ENCODE assay signal across 13 cellular contexts in genomic region chr1:2494323-2494693, GRCh38. TPM values are rescaled to one million over a fixed set of nuclear protein-coding genes. Genes with fewer than 3 reads are reported as not detected.
DNase-seq lines count a peak whose midpoint lies in the region; ATAC-seq, FAIRE-seq and TF ChIP-seq lines count a peak whose summit lies in the region.
"Had no signal": no experiment of that assay in that cellular context is flagged by ENCODE, and none has a peak within 500 bp of the region (broad histone marks: within the 10 kb centered on the region; RNA-seq: fewer than 3 reads in every experiment).

No MANE protein-coding gene starts in this region.

- POLR2A ChIA-PET in A549 (lab: Yijun Ruan, JAX), result interaction anchor here (0.9 kb wide), 1 partner anchor 12 kb away, joined by 3 read pairs; no protein-coding TSS in a partner anchor
- POLR2A ChIA-PET in HEK293 (lab: Yijun Ruan, JAX), result interaction anchor here (2.1 kb wide), 1 partner anchor 31 kb away, joined by 6 read pairs; no protein-coding TSS in a partner anchor
- POLR2A ChIA-PET in activated B cell treated with CpG ODN at 0.5 μM for 24 hours (lab: Charles Lee), result interaction anchor here (0.5 to 2.7 kb wide), 5 partner anchors 30 to 541 kb away, joined by 3 to 11 read pairs (median 4); no protein-coding TSS in a partner anchor

- no peak for TF ChIP-seq CTCF in A549 (IDR thresholded peaks at IDR 0.05)
- no peak for TF ChIP-seq CTCF in HEK293 (tag by site-specific recombination; IDR thresholded peaks at IDR 0.05)
- no peak for TF ChIP-seq CTCF in activated B cell treated with CpG ODN at 0.5 μM for 24 hours (IDR thresholded peaks at IDR 0.05)

- CTCF ChIA-PET in A549 (lab: Yijun Ruan, JAX), result interaction anchor here (1.2 to 1.6 kb wide), 3 partner anchors 9 to 53 kb away, joined by 3 to 5 read pairs (median 4); no protein-coding TSS in a partner anchor
- CTCF ChIA-PET in HEK293 (lab: Yijun Ruan, JAX), result interaction anchor here (0.7 kb wide), 1 partner anchor 300 kb away, joined by 3 read pairs; no protein-coding TSS in a partner anchor
- CTCF ChIA-PET in activated B cell treated with CpG ODN at 0.5 μM for 24 hours (lab: Charles Lee), result no interaction called here

- H3K4me3 Mint-ChIP-seq in activated B cell treated with CpG ODN at 0.5 μM for 24 hours, result peak overlapping the region; percentile 11
- H3K4me3 Mint-ChIP-seq: activated T-cell treated with anti-CD3 and anti-CD28 coated beads, Interleukin-2, amount 50 U/mL, for 72 hours had no signal

- H3K4me1 Mint-ChIP-seq in activated B cell treated with CpG ODN at 0.5 μM for 24 hours, result peaks cover 53% of the 10 kb centered on the region

- no peak for TF ChIP-seq RAD21 in A549 (conservative IDR thresholded peaks at IDR 0.05 in 1 of 2, IDR thresholded peaks at IDR 0.05 in 1 of 2)

- H3K9me3 Mint-ChIP-seq in activated B cell treated with CpG ODN at 0.5 μM for 24 hours, result no peaks in the 10 kb centered on the region
- H3K9me3 Mint-ChIP-seq: activated T-cell treated with anti-CD3 and anti-CD28 coated beads, Interleukin-2, amount 50 U/mL, for 72 hours had no signal

- peak overlapping the region; percentile 59 for H3K4me2 ChIP-seq in A549

- TF ChIP-seq POLR2A in A549 (IDR thresholded peaks at IDR 0.05; ENCODE audit: low read length), result no peak

- ATAC-seq in A549, result peak; percentile 51 to 79; a peak in 5 of 6 replicates
- ATAC-seq in activated B cell treated with CpG ODN at 0.5 μM for 24 hours (ENCODE audit: low read depth), result no peak
- ATAC-seq in left colon, result peak; percentile 79
- ATAC-seq in GM21423 (IDR thresholded peaks at IDR 0.05; ENCODE audit: unreplicated experiment), result no peak
- no peak for ATAC-seq in HG03196 (IDR thresholded peaks at IDR 0.05; ENCODE audit: unreplicated experiment)
- no peak for ATAC-seq in HG02798 (IDR thresholded peaks at IDR 0.05; ENCODE audit: poor library complexity, unreplicated experiment)
- ATAC-seq: activated T-cell treated with anti-CD3 and anti-CD28 coated beads, Interleukin-2, amount 50 U/mL, for 72 hours had no signal

- no peaks in the 10 kb centered on the region for H3K27me3 Mint-ChIP-seq in activated B cell treated with CpG ODN at 0.5 μM for 24 hours

- no peak for FAIRE-seq in A549 (lab: Jason Lieb, UNC)

- intact Hi-C loops in activated B cell treated with CpG ODN at 0.5 μM for 24 hours (cut with micrococcal nuclease) (no loop called here), left colon (cut with DNase I, micrococcal nuclease) (no loop called here)

- H3K27ac Mint-ChIP-seq in activated B cell treated with CpG ODN at 0.5 μM for 24 hours, result peak overlapping the region; percentile 68
- H3K27ac Mint-ChIP-seq: activated T-cell treated with anti-CD3 and anti-CD28 coated beads, Interleukin-2, amount 50 U/mL, for 72 hours had no signal

- 19% methylated on average over 17 of the region's 19 CpGs for WGBS in A549 (ENCODE audit: missing lambda C conversion rate)

- H3K4me1 ChIP-seq in A549 (peaks cover 16% of the 10 kb centered on the region), HEK293 (ENCODE audit: control insufficient read depth, insufficient read depth, low read length) (no peaks in the 10 kb centered on the region; the same call in 1 of the 2 replicates)

- H3K27ac ChIP-seq in A549 (peak overlapping the region; percentile 62 to 79; a peak in 5 of 6 replicates), HEK293 (ENCODE audit: extremely low read depth, low read depth, low read length) (no peak overlapping the region)

- DNase-seq in A549 (ENCODE audit: low read depth in 1 of 2, low spot score in 1 of 2) (peak; percentile 38 to 74), activated B cell treated with CpG ODN at 0.5 μM for 24 hours (no peak), left colon (peak; percentile 34 to 50), NCI-H2227 treated with DMSO at 0.1 percent for 48 hours (lab: John Stamatoyannopoulos, UW) (no peak)
- DNase-seq: activated T-cell treated with anti-CD3 and anti-CD28 coated beads, Interleukin-2, amount 50 U/mL, for 72 hours; effector CD4-positive, alpha-beta T cell; NCI-H524 had no signal

- TF ChIP-seq EP300 in A549 (IDR thresholded peaks at IDR 0.05), result no peak

- H3K9me3 ChIP-seq in A549, result 0 out of 3 replicates have a peak, but pooled peaks cover 2% of the 10 kb centered on the region
- H3K9me3 ChIP-seq in HEK293 (ENCODE audit: control insufficient read depth, insufficient read depth, low read depth, low read length), result no peaks in the 10 kb centered on the region

- H3K4me3 ChIP-seq in A549 (no peak overlapping the region), HEK293 (ENCODE audit: low read depth, low read length) (no peak overlapping the region)
- H3K4me3 ChIP-seq: skin epidermis had no signal

- peaks cover 3% of the 10 kb centered on the region for H3K36me3 Mint-ChIP-seq in activated B cell treated with CpG ODN at 0.5 μM for 24 hours (ENCODE audit: low read depth)

- no peaks in the 10 kb centered on the region for H3K36me3 ChIP-seq in HEK293 (ENCODE audit: control insufficient read depth in 2 of 2, insufficient read depth in 1 of 2, low read length in 2 of 2)

TF ChIP-seq in A549, 52 proteins besides CTCF, POLR2A, EP300 and RAD21:
- TF ChIP-seq CEBPB (IDR thresholded peaks at IDR 0.05) (peak; percentile 86 to 99), GATA3 (IDR thresholded peaks at IDR 0.05; ENCODE audit: borderline replicate concordance) (peak; percentile 51; the same call in 1 of the 2 replicates), JUN (IDR thresholded peaks at IDR 0.05) (0 out of 5 replicates have a peak, but pooled peaks of 1 of the 2 experiments have one; percentile 35), HOXB13 (CRISPR knock-in tag; IDR thresholded peaks at IDR 0.05; ENCODE audit: low read depth) (peak; percentile 82; the same call in 1 of the 2 replicates), RCOR1 (IDR thresholded peaks at IDR 0.05; ENCODE audit: low read depth, low read length) (no peak), MYC (IDR thresholded peaks at IDR 0.05; ENCODE audit: borderline replicate concordance, low read length) (no peak), BHLHE40 (IDR thresholded peaks at IDR 0.05; ENCODE audit: low read depth, low read length) (no peak), FOSL2 (IDR thresholded peaks at IDR 0.05) (no peak), FOSL2 (CRISPR knock-in tag; IDR thresholded peaks at IDR 0.05) (peak; percentile 30; the same call in 1 of the 2 replicates), SREBF2 (IDR thresholded peaks at IDR 0.05) (no peak), MAX (IDR thresholded peaks at IDR 0.05) (peak; percentile 46; the same call in 1 of the 2 replicates), NR3C1 (IDR thresholded peaks at IDR 0.05) (no peak)

TF ChIP-seq in HEK293, 187 proteins besides CTCF, POLR2A, EP300 and RAD21 (continues in another document):
- TF ChIP-seq ZBTB26 (tag by site-specific recombination; optimal IDR thresholded peaks at IDR 0.05) (peak; percentile 33), ZBTB8A (tag by site-specific recombination; IDR thresholded peaks at IDR 0.05) (peak; percentile 45; the same call in 1 of the 2 replicates)

RNA-seq across cellular contexts. Expression of gene PLCH2, which starts 18.2 kb away (rescaled TPM):
- polyA plus RNA-seq in A549 (2011; rRNA removed), result 0.10 and 0.16 TPM in 2 replicates
- 0.49 and 0.61 TPM in 2 replicates for polyA plus RNA-seq in A549 (2012; cell fraction: cytosol; rRNA removed)
- polyA plus RNA-seq in A549 (2012; cell fraction: nucleus; rRNA removed), result 1.8 and 2.8 TPM in 2 replicates
- polyA plus RNA-seq in A549 (2017; fragmentation: RNase III; extraction: RNeasy Plus Mini Kit Qiagen cat#74134 plus additional on column Dnase treatment), result 0.18 to 0.44 TPM (median 0.21 TPM) in 3 replicates
- polyA minus RNA-seq in A549 (2011; rRNA and poly(A)+ RNA removed), result 0.29 and 0.44 TPM in 2 replicates
- total RNA-seq in activated B cell treated with CpG ODN at 0.5 μM for 24 hours, result 6.0 and 6.1 TPM in 2 replicates
- total RNA-seq in left colon, result 1 to 10 TPM; 3.6 to 4.6 TPM

RNA-seq across cellular contexts. Expression of gene PANK4, which starts 32.1 kb away (rescaled TPM):
- polyA plus RNA-seq in A549 (2011; rRNA removed) (8.1 and 8.3 TPM in 2 replicates), A549 (2017; fragmentation: RNase III; extraction: RNeasy Plus Mini Kit Qiagen cat#74134 plus additional on column Dnase treatment) (13.4 to 16.1 TPM (median 13.8 TPM) in 3 replicates)
- polyA plus RNA-seq in A549 (2012; cell fraction: cytosol; rRNA removed), result 14.2 and 14.9 TPM in 2 replicates
- polyA plus RNA-seq in A549 (2012; cell fraction: nucleus; rRNA removed), result 61.3 and 73.3 TPM in 2 replicates
- 13.1 and 27.0 TPM in 2 replicates for polyA minus RNA-seq in A549 (2011; rRNA and poly(A)+ RNA removed)
- total RNA-seq in activated B cell treated with CpG ODN at 0.5 μM for 24 hours (43.1 and 54.0 TPM in 2 replicates), left colon (10 to 100 TPM; 29.4 to 32.6 TPM)

RNA-seq across cellular contexts. Expression of gene HES5, which starts 35.8 kb away (rescaled TPM):
- polyA plus RNA-seq in A549 (2011; rRNA removed), result not detected in 2 replicates
- polyA plus RNA-seq in A549 (2012; cell fraction: cytosol; rRNA removed), result not detected in 2 replicates
- 0.04 and 0.07 TPM in 2 replicates for polyA plus RNA-seq in A549 (2012; cell fraction: nucleus; rRNA removed)
- not detected in 3 replicates for polyA plus RNA-seq in A549 (2017; fragmentation: RNase III; extraction: RNeasy Plus Mini Kit Qiagen cat#74134 plus additional on column Dnase treatment)
- polyA minus RNA-seq in A549 (2011; rRNA and poly(A)+ RNA removed), result not detected in 2 replicates
- not detected in 2 replicates for total RNA-seq in activated B cell treated with CpG ODN at 0.5 μM for 24 hours
- 1 to 10 TPM; 2.7 to 6.2 TPM for total RNA-seq in left colon
- total RNA-seq: T-helper 2 cell treated with Interferon-gamma antibody and Interleukin-4, amounts not matched to agents 100 ng/mL and 5 ng/mL, for 36 hours had no signal

Comparison
In these comparisons a context has a peak if more than half of its experiments do, and no peak if none do; other contexts are left out.
1. ATAC-seq: peak in A549 (2 of 2) and left colon (single experiment); none in activated B cell treated with CpG ODN at 0.5 μM for 24 hours (single experiment), GM21423 (single experiment), HG03196 (single experiment) and HG02798 (single experiment).
2. DNase-seq: peak in A549 (2 of 2) and left colon (2 of 2); none in activated B cell treated with CpG ODN at 0.5 μM for 24 hours (single experiment) and NCI-H2227 treated with DMSO at 0.1 percent for 48 hours (single experiment).